ENCODE assay signal across 14 cellular contexts in genomic region chr17:43840814-43841213, GRCh38. TPM values are rescaled to one million over a fixed set of nuclear protein-coding genes. Genes with fewer than 3 reads are reported as not detected.
DNase-seq lines count a peak whose midpoint lies in the region; ATAC-seq and TF ChIP-seq lines count a peak whose summit lies in the region.
"Had no signal": no experiment of that assay in that cellular context is flagged by ENCODE, and none has a peak within 500 bp of the region (broad histone marks: within the 10 kb centered on the region; RNA-seq: fewer than 3 reads in every experiment).

No MANE protein-coding gene starts in this region.

- H3K23ac ChIP-seq in IMR-90 (ENCODE audit: low read depth, low read length) = no peak overlapping the region

- no peak overlapping the region for H4K8ac ChIP-seq in IMR-90 (ENCODE audit: low read depth in 2 of 2, low read length in 2 of 2)

- no peak for TF ChIP-seq RAD21 in IMR-90 (IDR thresholded peaks at IDR 0.05; ENCODE audit: low read length)

- H3K27me3 ChIP-seq in Caco-2 (replicated peaks; ENCODE audit: control insufficient read depth, insufficient read depth, low read length) (no peaks in the 10 kb centered on the region), IMR-90 (ENCODE audit: control insufficient read depth, insufficient read depth, low read length) (peaks cover 9% of the 10 kb centered on the region)
- no peaks in the 10 kb centered on the region for H3K27me3 ChIP-seq in CD8-positive, alpha-beta memory T cell (ENCODE audit: insufficient read depth, low read length, poor library complexity, severe bottlenecking)

- H3K9me1 ChIP-seq in IMR-90 (ENCODE audit: insufficient read depth, low read length) = 0 out of 2 replicates have a peak, but pooled peaks cover 3% of the 10 kb centered on the region

- ATAC-seq in IMR-90 (ENCODE audit: low read depth) (peak; percentile 51; the same call in 1 of the 2 replicates), WTC11 (peak; percentile 65)
- ATAC-seq in activated CD8-positive, alpha-beta T cell treated with anti-CD3 and anti-CD28 coated beads for 36 hours = no peak

- intact Hi-C loops in Caco-2 (cut with micrococcal nuclease; ENCODE audit: unreplicated experiment) (no loop called here), IMR-90 (cut with micrococcal nuclease) (no loop called here)
- intact Hi-C loops in activated CD8-positive, alpha-beta T cell treated with anti-CD3 and anti-CD28 coated beads for 36 hours (cut with micrococcal nuclease) = no loop called here

- H3K14ac ChIP-seq in IMR-90 (replicated peaks; ENCODE audit: low read depth, low read length) = no peak overlapping the region

- no peak overlapping the region for H3K18ac ChIP-seq in IMR-90 (ENCODE audit: low read depth, low read length)

- H4K5ac ChIP-seq in IMR-90 (ENCODE audit: low read depth, low read length) = no peak overlapping the region

- H3K4me1 Mint-ChIP-seq in Caco-2 (ENCODE audit: low read depth, unreplicated experiment) (peaks cover 20% of the 10 kb centered on the region), WTC11 (peaks cover 12% of the 10 kb centered on the region)
- no peaks in the 10 kb centered on the region for H3K4me1 Mint-ChIP-seq in CD8-positive, alpha-beta memory T cell
- no peaks in the 10 kb centered on the region for H3K4me1 Mint-ChIP-seq in activated CD8-positive, alpha-beta T cell treated with anti-CD3 and anti-CD28 coated beads for 36 hours (ENCODE audit: low read depth)

- in situ Hi-C loops in IMR-90 (cut with MboI; ENCODE audit: low sequenced_read_pairs) = no loop called here

- H3K9me3 Mint-ChIP-seq in Caco-2 (ENCODE audit: unreplicated experiment) (no peaks in the 10 kb centered on the region), WTC11 (no peaks in the 10 kb centered on the region)
- no peaks in the 10 kb centered on the region for H3K9me3 Mint-ChIP-seq in CD8-positive, alpha-beta memory T cell
- no peaks in the 10 kb centered on the region for H3K9me3 Mint-ChIP-seq in activated CD8-positive, alpha-beta T cell treated with anti-CD3 and anti-CD28 coated beads for 36 hours

- H3K27me3 Mint-ChIP-seq in Caco-2 (ENCODE audit: insufficient read depth, unreplicated experiment) (peaks cover 10% of the 10 kb centered on the region), WTC11 (ENCODE audit: low read depth) (no peaks in the 10 kb centered on the region)
- H3K27me3 Mint-ChIP-seq in CD8-positive, alpha-beta memory T cell = peaks cover 24 to 36% of the 10 kb centered on the region in 2 donors
- H3K27me3 Mint-ChIP-seq in activated CD8-positive, alpha-beta T cell treated with anti-CD3 and anti-CD28 coated beads for 36 hours = peaks cover 14% of the 10 kb centered on the region

- no peak overlapping the region for H4K91ac ChIP-seq in IMR-90 (ENCODE audit: insufficient read depth, low read depth, low read length)

- TF ChIP-seq CTCF in Caco-2 (IDR thresholded peaks at IDR 0.05; ENCODE audit: insufficient read depth in 1 of 2, low read depth in 1 of 2, low read length in 1 of 2, severe bottlenecking in 1 of 2, unreplicated experiment in 1 of 2) (peak; percentile 29 to 35), IMR-90 (conservative IDR thresholded peaks at IDR 0.05; ENCODE audit: low read depth, low read length) (peak; percentile 24; the same call in 1 of the 2 replicates), WTC11 (IDR thresholded peaks at IDR 0.05) (no peak)
- no peak for TF ChIP-seq CTCF in activated CD8-positive, alpha-beta T cell treated with anti-CD3 and anti-CD28 coated beads for 36 hours (IDR thresholded peaks at IDR 0.05)

- no peaks in the 10 kb centered on the region for H3K36me3 ChIP-seq in Caco-2 (ENCODE audit: control insufficient read depth, insufficient read depth, low read length)
- H3K36me3 ChIP-seq in IMR-90 (ENCODE audit: control insufficient read depth, insufficient read depth, low read length) = no peaks in the 10 kb centered on the region
- no peaks in the 10 kb centered on the region for H3K36me3 ChIP-seq in CD8-positive, alpha-beta memory T cell (ENCODE audit: insufficient read depth, low read length)

- no peak overlapping the region for H2AK9ac ChIP-seq in IMR-90 (replicated peaks; ENCODE audit: low read depth, low read length, poor library complexity)

- H3K79me1 ChIP-seq in IMR-90 (ENCODE audit: low read depth in 1 of 2, low read length in 2 of 2) = no peaks in the 10 kb centered on the region

- H2BK20ac ChIP-seq in IMR-90 (ENCODE audit: low read depth, low read length) = no peak overlapping the region

- no peak overlapping the region for H2BK15ac ChIP-seq in IMR-90 (ENCODE audit: low read depth, low read length)

- no peak overlapping the region for H2BK120ac ChIP-seq in IMR-90 (ENCODE audit: low read depth, low read length)

- POLR2A ChIA-PET in Caco-2 (lab: Charles Lee) (interaction anchor here (3.0 kb wide), 1 partner anchor 62 kb away, joined by 16 read pairs; the partner anchor contains the start of gene DUSP3), IMR-90 (lab: Charles Lee; ENCODE audit: unreplicated experiment) (interaction anchor here (0.6 kb wide), 1 partner anchor 380 kb away, joined by 4 read pairs; no protein-coding TSS in a partner anchor), WTC11 (lab: Charles Lee) (interaction anchor here (0.6 to 1.0 kb wide), 2 partner anchors 12 to 166 kb away, joined by 3 read pairs; no protein-coding TSS in a partner anchor)
- POLR2A ChIA-PET in CD8-positive, alpha-beta memory T cell (lab: Charles Lee) = interaction anchor here (0.6 kb wide), 1 partner anchor 1114 kb away, joined by 3 read pairs; no protein-coding TSS in a partner anchor
- POLR2A ChIA-PET in activated CD8-positive, alpha-beta T cell treated with anti-CD3 and anti-CD28 coated beads for 36 hours (lab: Charles Lee) = no interaction called here

- DNase-seq in Caco-2 = peak in 1 of 2 experiments; percentile 49
- DNase-seq in IMR-90 = peak; percentile 16
- DNase-seq in WTC11 (ENCODE audit: low spot score) = no peak
- peak; percentile 20 for DNase-seq in kidney tubule cell (ENCODE audit: low spot score)
- no peak for DNase-seq in cerebellar nuclear complex (lab: John Stamatoyannopoulos, UW)
- no peak for DNase-seq in CD8-positive, alpha-beta memory T cell
- DNase-seq in NCI-H2196 treated with DMSO at 0.1 percent for 48 hours (lab: John Stamatoyannopoulos, UW; ENCODE audit: unreplicated experiment) = no peak
- DNase-seq in activated CD8-positive, alpha-beta T cell treated with anti-CD3 and anti-CD28 coated beads for 36 hours = no peak
- DNase-seq: GM23248; nucleus accumbens; stimulated activated CD8-positive, alpha-beta memory T cell treated with anti-CD3 and anti-CD28 coated beads, Interleukin-4, amount 100 ng/mL, for 48 hours had no signal

- H3K4me3 Mint-ChIP-seq in Caco-2 (ENCODE audit: unreplicated experiment) (no peak overlapping the region), WTC11 (no peak overlapping the region)
- H3K4me3 Mint-ChIP-seq in CD8-positive, alpha-beta memory T cell = no peak overlapping the region
- H3K4me3 Mint-ChIP-seq in activated CD8-positive, alpha-beta T cell treated with anti-CD3 and anti-CD28 coated beads for 36 hours = no peak overlapping the region
- H3K4me3 Mint-ChIP-seq: activated naive CD8-positive, alpha-beta T cell had no signal

- no peaks in the 10 kb centered on the region for H3K9me3 ChIP-seq in Caco-2
- H3K9me3 ChIP-seq in IMR-90 (ENCODE audit: control insufficient read depth, insufficient read depth, low read length) = no peaks in the 10 kb centered on the region
- H3K9me3 ChIP-seq in CD8-positive, alpha-beta memory T cell (ENCODE audit: low read length) = no peaks in the 10 kb centered on the region

- H3K4ac ChIP-seq in IMR-90 (ENCODE audit: low read depth, low read length) = no peak overlapping the region

- H3K27ac Mint-ChIP-seq in Caco-2 (ENCODE audit: unreplicated experiment) = no peak overlapping the region
- no peak overlapping the region for H3K27ac Mint-ChIP-seq in WTC11
- no peak overlapping the region for H3K27ac Mint-ChIP-seq in CD8-positive, alpha-beta memory T cell
- no peak overlapping the region for H3K27ac Mint-ChIP-seq in activated CD8-positive, alpha-beta T cell treated with anti-CD3 and anti-CD28 coated beads for 36 hours
- H3K27ac Mint-ChIP-seq: activated naive CD8-positive, alpha-beta T cell had no signal

- TF ChIP-seq POLR2A in IMR-90 (IDR thresholded peaks at IDR 0.05; ENCODE audit: low read depth, low read length) = no peak

- no peak overlapping the region for H2AFZ ChIP-seq in IMR-90 (replicated peaks; ENCODE audit: low read length, poor library complexity)
- H2AFZ ChIP-seq: GM23248 had no signal

- H3K4me1 ChIP-seq in Caco-2 (peaks cover 9% of the 10 kb centered on the region; the same call in 1 of the 2 replicates), IMR-90 (ENCODE audit: control insufficient read depth, insufficient read depth, low read length) (no peaks in the 10 kb centered on the region)
- no peaks in the 10 kb centered on the region for H3K4me1 ChIP-seq in CD8-positive, alpha-beta memory T cell (ENCODE audit: insufficient read depth, low read length)

- no peak overlapping the region for H3K9ac ChIP-seq in IMR-90 (ENCODE audit: low read depth, low read length)
- H3K9ac ChIP-seq: GM23248 had no signal

- 13% methylated on average over 1 of the region's 4 CpGs; no CpG with 5 or more reads in 1 of the 2 experiments for WGBS in IMR-90 (ENCODE audit: extremely low coverage in 2 of 2, insufficient read length in 1 of 2), 2 experiments

- no peak overlapping the region for H3K56ac ChIP-seq in IMR-90 (ENCODE audit: extremely low read depth, insufficient read depth, low read length)

- H3K4me3 ChIP-seq in Caco-2 (ENCODE audit: low read depth, low read length) (no peak overlapping the region), IMR-90 (ENCODE audit: insufficient read depth, low read depth, low read length) (no peak overlapping the region)
- no peak overlapping the region for H3K4me3 ChIP-seq in CD8-positive, alpha-beta memory T cell (ENCODE audit: low read length)
- H3K4me3 ChIP-seq: GM23248 had no signal

- H2AK5ac ChIP-seq in IMR-90 (ENCODE audit: low read depth, low read length) = no peak overlapping the region

- BruUV-seq in Caco-2 (replicated peaks; lab: Mats Ljungman, UMichigan) = no TSS peak
- BruUV-seq in IMR-90 (replicated peaks; lab: Mats Ljungman, UMichigan) = no TSS peak

- H3K27ac ChIP-seq in IMR-90 (ENCODE audit: insufficient read depth, low read length) = no peak overlapping the region
- H3K27ac ChIP-seq in CD8-positive, alpha-beta memory T cell (ENCODE audit: low read depth, low read length) = no peak overlapping the region
- H3K27ac ChIP-seq: GM23248 had no signal

- dilution Hi-C loops in IMR-90 (cut with HindIII; ENCODE audit: low sequenced_read_pairs, unreplicated experiment) = no loop called here

- CTCF ChIA-PET in Caco-2 (lab: Charles Lee) = interaction anchor here (0.7 to 1.0 kb wide), 5 partner anchors 24 to 201 kb away, joined by 3 to 4 read pairs (median 3); no protein-coding TSS in a partner anchor
- CTCF ChIA-PET in IMR-90 (lab: Yijun Ruan, JAX) = interaction anchor here (1.1 kb wide), 2 partner anchors 9 to 22 kb away, joined by 3 to 5 read pairs; no protein-coding TSS in a partner anchor
- CTCF ChIA-PET in WTC11 (lab: Charles Lee) = interaction anchor here (0.5 to 3.1 kb wide), 16 partner anchors 11 to 330 kb away, joined by 3 to 20 read pairs (median 5); no protein-coding TSS in a partner anchor
- CTCF ChIA-PET in CD8-positive, alpha-beta memory T cell (lab: Charles Lee) = interaction anchor here (1.0 to 1.5 kb wide), 2 partner anchors 16 to 264 kb away, joined by 3 to 4 read pairs; no protein-coding TSS in a partner anchor
- CTCF ChIA-PET in activated CD8-positive, alpha-beta T cell treated with anti-CD3 and anti-CD28 coated beads for 36 hours (lab: Charles Lee) = interaction anchor here (0.8 to 2.0 kb wide), 5 partner anchors 18 to 42 kb away, joined by 3 to 6 read pairs (median 3); no protein-coding TSS in a partner anchor

- H3K4me2 ChIP-seq in IMR-90 (ENCODE audit: low read depth, low read length) = no peak overlapping the region

- H3K36me3 Mint-ChIP-seq in Caco-2 (ENCODE audit: insufficient read depth, unreplicated experiment) (no peaks in the 10 kb centered on the region), WTC11 (no peaks in the 10 kb centered on the region)
- H3K36me3 Mint-ChIP-seq in CD8-positive, alpha-beta memory T cell = no peaks in the 10 kb centered on the region
- H3K36me3 Mint-ChIP-seq in activated CD8-positive, alpha-beta T cell treated with anti-CD3 and anti-CD28 coated beads for 36 hours (ENCODE audit: low read depth) = no peaks in the 10 kb centered on the region
- H3K36me3 Mint-ChIP-seq: activated naive CD8-positive, alpha-beta T cell had no signal

- no peak overlapping the region for H2BK5ac ChIP-seq in IMR-90 (ENCODE audit: low read depth, low read length, poor library complexity, severe bottlenecking)

- no peaks in the 10 kb centered on the region for H4K20me1 ChIP-seq in IMR-90 (ENCODE audit: insufficient read depth, low read length)

RNA-seq across cellular contexts. Expression of gene CD300LG, which starts 6.2 kb away (rescaled TPM):
- total RNA-seq in Caco-2 (2022) = not detected in 2 replicates
- not detected in 2 replicates for total RNA-seq in IMR-90 (2012; rRNA removed)
- not detected in 2 replicates for polyA plus RNA-seq in IMR-90 (2012; rRNA removed)
- not detected in 2 replicates for polyA plus RNA-seq in IMR-90 (2012; cell fraction: cytosol; rRNA removed)
- not detected in 2 replicates for polyA plus RNA-seq in IMR-90 (2012; cell fraction: nucleus; rRNA removed; ENCODE audit: low replicate concordance)
- not detected in 3 replicates for total RNA-seq in WTC11 (2021)
- total RNA-seq in CD8-positive, alpha-beta memory T cell = not detected
- not detected for polyA plus RNA-seq in CD8-positive, alpha-beta memory T cell
- not detected for total RNA-seq in activated CD8-positive, alpha-beta T cell treated with anti-CD3 and anti-CD28 coated beads for 36 hours
- total RNA-seq: glomerular endothelial cell, GM23248, LHCN-M2 had no signal
- polyA plus RNA-seq: GM23248 had no signal

RNA-seq across cellular contexts. Expression of gene MPP3, which starts 7.9 kb away (rescaled TPM):
- total RNA-seq in Caco-2 (2022) = 7.9 and 8.3 TPM in 2 replicates
- 5.0 and 5.7 TPM in 2 replicates for total RNA-seq in IMR-90 (2012; rRNA removed)
- polyA plus RNA-seq in IMR-90 (2012; rRNA removed) = 10.7 and 11.9 TPM in 2 replicates
- 3.3 and 4.3 TPM in 2 replicates for polyA plus RNA-seq in IMR-90 (2012; cell fraction: cytosol; rRNA removed)
- 69.8 and 88.1 TPM in 2 replicates for polyA plus RNA-seq in IMR-90 (2012; cell fraction: nucleus; rRNA removed; ENCODE audit: low replicate concordance)
- 9.2 to 11.3 TPM (median 10.3 TPM) in 3 replicates for total RNA-seq in WTC11 (2021)
- under 1 TPM in 1 of 2 experiments, not detected in 1; 0.15 TPM for total RNA-seq in CD8-positive, alpha-beta memory T cell
- polyA plus RNA-seq in CD8-positive, alpha-beta memory T cell = not detected
- total RNA-seq in activated CD8-positive, alpha-beta T cell treated with anti-CD3 and anti-CD28 coated beads for 36 hours = under 1 TPM; 0.27 to 0.31 TPM

Comparison
In these comparisons a context has a peak if more than half of its experiments do, and no peak if none do; other contexts are left out.
1. DNase-seq: peak in IMR-90 (single experiment) and kidney tubule cell (single experiment); none in WTC11 (single experiment), cerebellar nuclear complex (0 of 2), CD8-positive, alpha-beta memory T cell (0 of 5), NCI-H2196 treated with DMSO at 0.1 percent for 48 hours (single experiment) and activated CD8-positive, alpha-beta T cell treated with anti-CD3 and anti-CD28 coated beads for 36 hours (single experiment).
2. CTCF ChIP-seq: peak in Caco-2 (2 of 2) and IMR-90 (single experiment); none in WTC11 (single experiment) and activated CD8-positive, alpha-beta T cell treated with anti-CD3 and anti-CD28 coated beads for 36 hours (single experiment).